In genomic region chr19:46000497-46001246, GRCh38 we compare ENCODE assay signal across 9 cellular contexts. TPM values are rescaled to one million over a fixed set of nuclear protein-coding genes. Genes with fewer than 3 reads are reported as not detected.
A peak's percentile ranks its signal among the peaks of the same experiment; 100 is the strongest.
DNase-seq lines count a peak whose midpoint lies in the region; ATAC-seq and TF ChIP-seq lines count a peak whose summit lies in the region.
"Had no signal": no experiment of that assay in that cellular context is flagged by ENCODE, and none has a peak within 500 bp of the region (broad histone marks: within the 10 kb centered on the region; RNA-seq: fewer than 3 reads in every experiment).

No MANE protein-coding gene starts in this region.

- no peaks in the 10 kb centered on the region for H3K27me3 ChIP-seq in DOHH2 (ENCODE audit: control insufficient read depth, low read length)

- TF ChIP-seq CTCF in DOHH2 (IDR thresholded peaks at IDR 0.05; ENCODE audit: low read depth, low read length, poor library complexity, severe bottlenecking) = no peak

- peaks cover 5% of the 10 kb centered on the region; the same call in 1 of the 2 replicates for H4K20me1 ChIP-seq in DOHH2 (ENCODE audit: control insufficient read depth, insufficient read depth, low read depth, low read length)

- DNase-seq in NCI-H748 treated with DMSO at 0.1 percent for 48 hours (lab: John Stamatoyannopoulos, UW) = peak; percentile 68
- DNase-seq in activated T-helper 9 cell treated with anti-CD3 and anti-CD28 coated beads, Interleukin-2, amount 50 U/mL, for 16 hours (ENCODE audit: low read depth) = peak; percentile 55
- peak; percentile 61 for DNase-seq in globus pallidus (ENCODE audit: low spot score)
- no peak for DNase-seq in sciatic nerve (ENCODE audit: low spot score)
- no peak for DNase-seq in NCI-H1694 treated with DMSO at 0.1 percent for 48 hours (lab: John Stamatoyannopoulos, UW)

- H3K4me2 ChIP-seq in DOHH2 (ENCODE audit: low read length) = peak overlapping the region; percentile 71

- no peaks in the 10 kb centered on the region for H3F3A ChIP-seq in DOHH2 (ENCODE audit: control insufficient read depth, insufficient read depth)

- H3K9me3 ChIP-seq in DOHH2 (ENCODE audit: control insufficient read depth, insufficient read depth, low read length) = no peaks in the 10 kb centered on the region

- peaks cover 8% of the 10 kb centered on the region for H3K36me3 ChIP-seq in DOHH2 (ENCODE audit: control insufficient read depth, low read length)

- H3K79me2 ChIP-seq in DOHH2 (ENCODE audit: control insufficient read depth, low read length) = peaks cover 12% of the 10 kb centered on the region

- H3K9me2 ChIP-seq in DOHH2 (replicated peaks; ENCODE audit: control insufficient read depth, low read length) = no peaks in the 10 kb centered on the region

- H3K4me1 ChIP-seq in DOHH2 (ENCODE audit: control insufficient read depth, low read length) = peaks cover 13% of the 10 kb centered on the region

- peak overlapping the region; percentile 64 for H3K4me3 ChIP-seq in DOHH2 (ENCODE audit: low read length)

- intact Hi-C loops in sciatic nerve (cut with DNase I) = no loop called here

- no peak overlapping the region for H3K27ac ChIP-seq in DOHH2 (ENCODE audit: low read depth, low read length)

- peak; percentile 47 for ATAC-seq in sciatic nerve
- no peak for ATAC-seq in GM19328 (IDR thresholded peaks at IDR 0.05; ENCODE audit: unreplicated experiment)
- ATAC-seq in HG03108 (IDR thresholded peaks at IDR 0.05; ENCODE audit: unreplicated experiment) = no peak

RNA-seq across cellular contexts. Expression of gene CCDC61, which starts 5.4 kb away (rescaled TPM):
- total RNA-seq in sciatic nerve = 17.8 TPM

RNA-seq across cellular contexts. Expression of gene PGLYRP1, which starts 22.2 kb away (rescaled TPM):
- total RNA-seq in sciatic nerve = 3.2 TPM
- total RNA-seq: glomerular endothelial cell had no signal

RNA-seq across cellular contexts. Expression of gene NOVA2, which starts 27.0 kb away (rescaled TPM):
- total RNA-seq in sciatic nerve = 9.9 TPM

RNA-seq across cellular contexts. Expression of gene IGFL4, which starts 40.1 kb away (rescaled TPM):
- 0.94 TPM for total RNA-seq in sciatic nerve
- total RNA-seq: glomerular endothelial cell had no signal

Comparison
In these comparisons a context has a peak if more than half of its experiments do, and no peak if none do; other contexts are left out.
1. DNase-seq: peak in NCI-H748 treated with DMSO at 0.1 percent for 48 hours (single experiment), activated T-helper 9 cell treated with anti-CD3 and anti-CD28 coated beads, Interleukin-2, amount 50 U/mL, for 16 hours (single experiment) and globus pallidus (single experiment); none in sciatic nerve (single experiment) and NCI-H1694 treated with DMSO at 0.1 percent for 48 hours (single experiment).